In the genomic region with DNA sequence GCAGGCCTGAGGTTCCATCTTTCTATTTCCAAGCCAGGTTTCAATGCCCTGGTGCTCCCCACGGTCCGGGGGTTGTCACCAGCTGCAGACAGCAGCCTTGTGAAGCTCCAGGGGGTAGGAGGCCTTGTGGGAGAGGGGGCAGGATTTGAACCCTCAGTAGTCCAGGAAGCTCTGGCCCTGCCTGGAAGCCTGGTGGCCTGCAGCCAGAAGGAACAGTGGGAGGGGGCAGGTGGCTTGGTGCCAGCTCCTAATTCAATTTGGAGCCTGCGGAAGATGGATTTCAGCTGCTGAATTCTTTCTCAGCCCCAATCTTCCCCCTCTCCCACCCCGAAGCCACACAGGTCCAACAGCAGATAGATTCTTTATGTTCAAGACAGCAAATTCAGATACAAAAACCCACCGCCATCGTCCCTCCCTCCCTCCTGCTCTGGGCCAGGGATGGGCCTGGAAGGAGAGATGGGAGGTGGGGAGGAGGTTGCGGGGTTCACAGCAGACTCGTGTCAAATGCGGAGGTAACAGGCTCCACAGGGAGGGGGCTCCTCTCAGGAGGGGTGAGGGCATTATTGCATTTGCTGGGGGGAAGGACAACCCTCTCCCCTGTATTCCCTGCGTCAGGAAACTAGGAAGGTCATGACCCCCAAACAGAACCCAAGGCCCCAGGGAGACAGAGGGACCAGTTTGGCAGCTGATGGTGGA, we compare ENCODE assay signal across 16 cellular contexts. TPM values are rescaled to one million over a fixed set of nuclear protein-coding genes. Genes with fewer than 3 reads are reported as not detected.
DNase-seq lines count a peak whose midpoint lies in the region; ATAC-seq and TF ChIP-seq lines count a peak whose summit lies in the region.
"Had no signal": no experiment of that assay in that cellular context is flagged by ENCODE, and none has a peak within 500 bp of the region (broad histone marks: within the 10 kb centered on the region; RNA-seq: fewer than 3 reads in every experiment).

No MANE protein-coding gene starts in this region.

- TF ChIP-seq EP300 in gastroesophageal sphincter (IDR thresholded peaks at IDR 0.05), result no peak

- H2BK120ac ChIP-seq in neuronal stem cell (ENCODE audit: low read depth, low read length), result no peak overlapping the region

- TF ChIP-seq POLR2A in gastroesophageal sphincter (IDR thresholded peaks at IDR 0.05), result no peak

- H3K4me2 ChIP-seq in neuronal stem cell (ENCODE audit: insufficient read depth, low read length, poor library complexity, severe bottlenecking), result no peak overlapping the region

- peak overlapping the region; percentile 35 for H2BK5ac ChIP-seq in neuronal stem cell (ENCODE audit: low read length)

- no peak overlapping the region for H3K18ac ChIP-seq in neuronal stem cell (ENCODE audit: low read length)

- no peak overlapping the region for H3K4ac ChIP-seq in neuronal stem cell (ENCODE audit: low read length)

- H3K27me3 ChIP-seq in A673 (replicated peaks; ENCODE audit: insufficient read depth, low read depth, low read length, poor library complexity) (no peaks in the 10 kb centered on the region), RWPE2 (ENCODE audit: insufficient read depth, poor library complexity, severe bottlenecking) (no peaks in the 10 kb centered on the region), gastroesophageal sphincter (peaks cover 31% of the 10 kb centered on the region), neuronal stem cell (ENCODE audit: control insufficient read depth in 3 of 3, insufficient read depth in 3 of 3, low read depth in 1 of 3, low read length in 3 of 3) (peaks cover 0 to 3% (median 0%) of the 10 kb centered on the region in 3 experiments)
- H3K27me3 ChIP-seq: right lobe of liver had no signal

- peaks cover 5% of the 10 kb centered on the region for H3K79me1 ChIP-seq in neuronal stem cell (ENCODE audit: low read depth, low read length)

- intact Hi-C loops in A673 (cut with micrococcal nuclease; ENCODE audit: unreplicated experiment), result loop anchor here (5.0 kb wide), 1 partner anchor 115 kb away; no protein-coding TSS in a partner anchor

- CTCF ChIA-PET in A673 (lab: Charles Lee), result interaction anchor here (1.1 kb wide), 1 partner anchor 115 kb away, joined by 3 read pairs; no protein-coding TSS in a partner anchor

- H3K9ac ChIP-seq in neuronal stem cell (ENCODE audit: low read depth, low read length, poor library complexity), result no peak overlapping the region

- peaks cover 33% of the 10 kb centered on the region for H3K4me1 ChIP-seq in A673 (ENCODE audit: insufficient read depth, low read length, poor library complexity, severe bottlenecking)
- peaks cover 16% of the 10 kb centered on the region for H3K4me1 ChIP-seq in RWPE2 (ENCODE audit: insufficient read depth, poor library complexity, severe bottlenecking)
- H3K4me1 ChIP-seq in gastroesophageal sphincter, result peaks cover 0 to 69% (median 21%) of the 10 kb centered on the region in 3 donors
- H3K4me1 ChIP-seq in neuronal stem cell (ENCODE audit: control insufficient read depth in 2 of 2, insufficient read depth in 1 of 2, low read depth in 1 of 2, low read length in 2 of 2), result peaks cover 0 to 20% of the 10 kb centered on the region in 2 donors

- H2BK15ac ChIP-seq in neuronal stem cell (ENCODE audit: low read length), result no peak overlapping the region

- peak overlapping the region; percentile 55 for H3K27ac ChIP-seq in A673 (ENCODE audit: low read depth, low read length, poor library complexity, severe bottlenecking)
- H3K27ac ChIP-seq in RWPE2 (ENCODE audit: poor library complexity, severe bottlenecking), result peak overlapping the region; percentile 54
- H3K27ac ChIP-seq in gastroesophageal sphincter, result peak overlapping the region in 3 of 4 donors; percentile 51 to 65 (median 55)
- no peak overlapping the region for H3K27ac ChIP-seq in neuronal stem cell (replicated peaks; ENCODE audit: low read length)
- H3K27ac ChIP-seq: right lobe of liver had no signal

- POLR2A ChIA-PET in A673 (lab: Charles Lee; ENCODE audit: low non-redundant PET), result interaction anchor here (0.6 kb wide), 1 partner anchor 293 kb away, joined by 3 read pairs; no protein-coding TSS in a partner anchor

- TF ChIP-seq CTCF in A673 (conservative IDR thresholded peaks at IDR 0.05; ENCODE audit: low read depth, low read length) (no peak), RWPE2 (IDR thresholded peaks at IDR 0.05; ENCODE audit: poor library complexity, severe bottlenecking) (no peak), gastroesophageal sphincter (IDR thresholded peaks at IDR 0.05) (no peak)

- H3K14ac ChIP-seq in neuronal stem cell (ENCODE audit: low read length), result no peak overlapping the region

- no peak for ATAC-seq in RWPE2 (ENCODE audit: low read depth)
- ATAC-seq in gastroesophageal sphincter, result no peak
- ATAC-seq in HG03095 (IDR thresholded peaks at IDR 0.05; ENCODE audit: unreplicated experiment), result no peak
- ATAC-seq: activated naive CD4-positive, alpha-beta T cell treated with anti-CD3 and anti-CD28 coated beads, Interleukin-2, amount 50 U/mL, for 72 hours; GM12878 had no signal

- BruUV-seq in A673 (replicated peaks; lab: Mats Ljungman, UMichigan), result no TSS peak

- H4K91ac ChIP-seq in neuronal stem cell (ENCODE audit: low read depth, low read length, poor library complexity), result no peak overlapping the region

- H3K9me3 ChIP-seq in A673 (ENCODE audit: low read depth, low read length, poor library complexity, severe bottlenecking), result no peaks in the 10 kb centered on the region
- no peaks in the 10 kb centered on the region for H3K9me3 ChIP-seq in RWPE2 (ENCODE audit: severe bottlenecking)
- no peaks in the 10 kb centered on the region for H3K9me3 ChIP-seq in gastroesophageal sphincter
- no peaks in the 10 kb centered on the region for H3K9me3 ChIP-seq in neuronal stem cell (replicated peaks in 1 of 2; ENCODE audit: control insufficient read depth in 2 of 2, insufficient read depth in 1 of 2, low read depth in 1 of 2, low read length in 2 of 2)
- H3K9me3 ChIP-seq: right lobe of liver had no signal

- H2AFZ ChIP-seq in neuronal stem cell (ENCODE audit: low read length), result no peak overlapping the region

- no peak overlapping the region for H2AK5ac ChIP-seq in neuronal stem cell (ENCODE audit: low read depth, low read length)

- no peak overlapping the region for H2BK12ac ChIP-seq in neuronal stem cell (ENCODE audit: low read length)

- H3K36me3 ChIP-seq in A673 (ENCODE audit: insufficient read depth, low read length, poor library complexity, severe bottlenecking), result peaks cover 12% of the 10 kb centered on the region
- H3K36me3 ChIP-seq in RWPE2 (ENCODE audit: low read depth), result peaks cover 50% of the 10 kb centered on the region
- peaks cover 0 to 51% of the 10 kb centered on the region in 2 donors for H3K36me3 ChIP-seq in gastroesophageal sphincter
- H3K36me3 ChIP-seq in neuronal stem cell (replicated peaks in 1 of 2; ENCODE audit: control insufficient read depth in 2 of 2, insufficient read depth in 2 of 2, low read length in 2 of 2), result peaks cover 19 to 44% of the 10 kb centered on the region in 2 donors

- WGBS in gastroesophageal sphincter (ENCODE audit: low coverage in 1 of 2), 2 donors, result 44 to 63% methylated on average over 3 to 4 of the region's 10 CpGs
- WGBS in neuronal stem cell (ENCODE audit: extremely low coverage in 2 of 2, insufficient read length in 2 of 2, insufficient replicate concordance in 1 of 2), 2 donors, result no CpG with 5 or more reads among the region's 10 CpGs

- H3K4me3 ChIP-seq in A673 (ENCODE audit: low read depth, low read length, poor library complexity, severe bottlenecking) (no peak overlapping the region), RWPE2 (ENCODE audit: severe bottlenecking) (no peak overlapping the region), gastroesophageal sphincter (no peak overlapping the region), neuronal stem cell (ENCODE audit: low read length in 2 of 2) (no peak overlapping the region)
- H3K4me3 ChIP-seq: GM12878, right lobe of liver had no signal

- DNase-seq in A673 (ENCODE audit: low spot score), result peak; percentile 77
- DNase-seq in RWPE2 (ENCODE audit: low spot score), result no peak
- no peak for DNase-seq in neuronal stem cell (ENCODE audit: low spot score)
- no peak for DNase-seq in mesenteric fat pad (ENCODE audit: low spot score)
- no peak for DNase-seq in NCI-H345 treated with DMSO at 0.1 percent for 48 hours (lab: John Stamatoyannopoulos, UW; ENCODE audit: unreplicated experiment)
- DNase-seq in NCI-H1092 treated with DMSO at 0.1 percent for 48 hours (lab: John Stamatoyannopoulos, UW), result no peak
- DNase-seq: COR-L47; NCI-H1048; NCI-H2171 treated with DMSO at 0.1 percent for 48 hours; right lobe of liver; stimulated activated CD4-positive, alpha-beta T cell treated with anti-CD3 and anti-CD28 coated beads, Interleukin-2, amount 100 ng/mL, for 48 hours had no signal

- H3K23ac ChIP-seq in neuronal stem cell (ENCODE audit: low read depth, low read length, poor library complexity), result no peak overlapping the region

- H4K8ac ChIP-seq in neuronal stem cell (ENCODE audit: low read depth, low read length), result no peak overlapping the region

RNA-seq across cellular contexts. Expression of gene PTGER1, which starts 2.4 kb away (rescaled TPM):
- total RNA-seq in A673 (2021), result 0.72 TPM in 1 of 2 replicates, not detected in the other
- 1 to 10 TPM in 2 of 4 donors, under 1 TPM in 2; 0.23 to 4.6 (median 1.3) TPM for total RNA-seq in gastroesophageal sphincter
- polyA plus RNA-seq in neuronal stem cell (2013, experiment 1 of 2), result 0.26 TPM
- polyA plus RNA-seq in neuronal stem cell (2013, experiment 2 of 2), result 0.29 TPM
- total RNA-seq in mesenteric fat pad, result 0.55 TPM
- total RNA-seq: GM12878 had no signal
- polyA plus RNA-seq: GM12878, neural cell had no signal

RNA-seq across cellular contexts. Expression of gene GIPC1, which starts 18.4 kb away (rescaled TPM):
- total RNA-seq in A673 (2021), result 59.4 and 61.7 TPM in 2 replicates
- 100 to 1,000 TPM in 1 of 4 donors, 10 to 100 TPM in 3; 63.8 to 115 (median 78.3) TPM for total RNA-seq in gastroesophageal sphincter
- 47.5 TPM for polyA plus RNA-seq in neuronal stem cell (2013, experiment 1 of 2)
- polyA plus RNA-seq in neuronal stem cell (2013, experiment 2 of 2), result 45.1 TPM
- 75.7 TPM for total RNA-seq in mesenteric fat pad

RNA-seq across cellular contexts. Expression of gene DNAJB1, which starts 40.6 kb away (rescaled TPM):
- total RNA-seq in A673 (2021), result 105 and 122 TPM in 2 replicates
- total RNA-seq in gastroesophageal sphincter, result 10 to 100 TPM; 59.3 to 72.8 (median 68.2) TPM
- polyA plus RNA-seq in neuronal stem cell (2013, experiment 1 of 2), result 49.6 TPM
- 49.2 TPM for polyA plus RNA-seq in neuronal stem cell (2013, experiment 2 of 2)
- 111 TPM for total RNA-seq in mesenteric fat pad

RNA-seq across cellular contexts. Expression of gene PKN1, which starts 44.5 kb away (rescaled TPM):
- total RNA-seq in A673 (2021), result 91.4 and 127 TPM in 2 replicates
- total RNA-seq in gastroesophageal sphincter, result 100 to 1,000 TPM in 3 of 4 donors, 10 to 100 TPM in 1; 98.2 to 286 (median 139) TPM
- polyA plus RNA-seq in neuronal stem cell (2013, experiment 1 of 2), result 70.0 TPM
- 68.8 TPM for polyA plus RNA-seq in neuronal stem cell (2013, experiment 2 of 2)
- total RNA-seq in mesenteric fat pad, result 142 TPM

RNA-seq across cellular contexts. Expression of gene TECR, which starts 51.8 kb away (rescaled TPM):
- total RNA-seq in A673 (2021) (189 and 203 TPM in 2 replicates), gastroesophageal sphincter (10 to 100 TPM; 21.3 to 27.2 (median 24.3) TPM), mesenteric fat pad (119 TPM)
- polyA plus RNA-seq in neuronal stem cell (2013, experiment 1 of 2), result 225 TPM
- polyA plus RNA-seq in neuronal stem cell (2013, experiment 2 of 2), result 213 TPM
